In the genomic region with DNA sequence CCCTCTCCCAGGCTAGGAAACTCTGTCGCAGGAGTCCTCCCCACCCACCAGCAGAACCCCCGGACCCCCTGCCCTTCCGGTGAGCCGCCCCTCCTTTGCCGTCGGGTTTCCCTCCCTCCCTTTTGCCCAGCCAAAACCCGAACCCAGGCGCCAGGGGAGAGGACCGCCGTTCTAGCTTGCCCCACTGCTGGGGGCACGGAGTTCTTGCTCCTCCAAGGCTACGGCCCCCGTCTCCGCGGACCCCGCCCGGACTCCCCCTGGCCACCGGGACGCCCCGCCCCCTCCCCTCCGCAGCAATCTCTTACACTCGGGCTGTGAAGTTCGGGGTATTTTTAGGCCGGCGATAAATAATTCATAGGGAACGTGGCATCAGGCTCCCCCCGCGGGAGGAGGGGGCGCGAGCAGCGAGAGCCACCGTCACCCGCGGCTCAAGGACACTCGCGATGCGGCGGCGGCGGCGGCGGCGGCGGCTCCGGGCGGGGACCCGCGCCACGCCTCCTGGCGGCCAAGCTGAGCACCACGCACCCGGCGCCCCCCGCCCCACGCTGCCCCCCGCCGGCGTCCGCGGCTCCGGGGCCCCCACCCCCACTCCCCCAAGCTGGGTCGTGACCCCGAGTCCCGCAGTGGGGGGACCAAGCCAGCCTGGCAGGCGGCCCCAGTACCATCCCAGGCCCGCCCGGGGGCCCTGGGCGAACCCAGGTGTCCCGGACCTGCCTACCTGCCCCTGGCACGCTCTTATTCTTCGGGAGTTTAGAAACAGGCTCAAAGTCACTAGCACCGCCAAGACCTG, we compare ENCODE assay signal across 8 cellular contexts. TPM values are rescaled to one million over a fixed set of nuclear protein-coding genes. Genes with fewer than 3 reads are reported as not detected.
DNase-seq lines count a peak whose midpoint lies in the region; ATAC-seq and TF ChIP-seq lines count a peak whose summit lies in the region.

Gene GRIN2C (minus strand): TSS at position 447 of the 790 bp plus-strand sequence. CDS start 4,793 bp downstream, outside the sequence.

- CTCF ChIA-PET in T-cell (lab: Charles Lee), result interaction anchor here (0.7 to 1.1 kb wide), 3 partner anchors 50 to 114 kb away, joined by 3 to 5 read pairs (median 3); no protein-coding TSS in a partner anchor

- TF ChIP-seq POLR2A in gastrocnemius medialis (IDR thresholded peaks at IDR 0.05), result no peak

- H3K27me3 ChIP-seq in ectodermal cell (ENCODE audit: control insufficient read depth, insufficient read depth, low read length, poor library complexity, severe bottlenecking) (peaks cover 81% of the 10 kb centered on the region), gastrocnemius medialis (peaks cover 45 to 52% (median 52%) of the 10 kb centered on the region in 3 donors)

- TF ChIP-seq CTCF in GM13977 (IDR thresholded peaks at IDR 0.05; ENCODE audit: extremely low read depth, insufficient read depth, missing control alignments) (peak; percentile 55), gastrocnemius medialis (IDR thresholded peaks at IDR 0.05 in 4 of 5, conservative IDR thresholded peaks at IDR 0.05 in 1 of 5) (peak in 2 of 5 experiments; percentile 14 to 50)

- ATAC-seq in T-cell (replicated peaks in 1 of 4) (peak; percentile 31 to 52 (median 41)), gastrocnemius medialis (no peak), GM18511 (IDR thresholded peaks at IDR 0.05; ENCODE audit: unreplicated experiment) (no peak)

- peaks cover 45 to 57% of the 10 kb centered on the region in 2 donors for H3K27me3 Mint-ChIP-seq in T-cell

- no peaks in the 10 kb centered on the region for H3K9me3 Mint-ChIP-seq in T-cell

- in situ Hi-C loops in GM13977 (cut with MboI; ENCODE audit: low pct_unique_long_range_greater_than_20kb, low sequenced_read_pairs, unreplicated experiment) (loop anchor here (10.0 kb wide), 1 partner anchor 115 kb away; the partner anchor contains the start of gene NHERF1), gastrocnemius medialis (cut with MboI; ENCODE audit: low sequenced_read_pairs in 4 of 4) (loop anchor here in 3 of 4 donors (10.0 to 25.0 kb wide), 3 partner anchors 65 to 472 kb away; partner anchors contain the start of gene NHERF1 (in 2 of the 3))

- peak within 1 kb of the TSS in 1 of 2 donors; percentile 70 for H3K27ac Mint-ChIP-seq in T-cell

- no peaks in the 10 kb centered on the region for H3K9me3 ChIP-seq in ectodermal cell (ENCODE audit: control insufficient read depth, low read length)
- H3K9me3 ChIP-seq in gastrocnemius medialis, result no peaks in the 10 kb centered on the region

- H3K27ac ChIP-seq in ectodermal cell (ENCODE audit: insufficient read depth, low read depth, low read length, poor library complexity, severe bottlenecking) (no peak within 1 kb of the TSS), gastrocnemius medialis (no peak within 1 kb of the TSS)

- DNase-seq in GM13977 (ENCODE audit: low spot score) (peak; percentile 79), T-cell (peak in 14 of 34 experiments; percentile 7 to 49 (median 32)), gastrocnemius medialis (no peak), islet precursor cell (no peak), NCI-H2107 treated with DMSO at 0.1 percent for 48 hours (lab: John Stamatoyannopoulos, UW; ENCODE audit: unreplicated experiment) (no peak)
- no peak for DNase-seq in activated CD4-positive, CD25-positive, alpha-beta regulatory T cell treated with anti-CD3 and anti-CD28 coated beads, Interleukin-2, amount 50 U/mL, for 72 hours

- intact Hi-C loops in gastrocnemius medialis (cut with DNase I; ENCODE audit: low total_unique reads), result no loop called here

- POLR2A ChIA-PET in T-cell (lab: Charles Lee), result no interaction called here

- peaks cover 14 to 24% (median 17%) of the 10 kb centered on the region in 3 donors for H3K4me1 Mint-ChIP-seq in T-cell

- WGBS in ectodermal cell, 2 experiments, result 5% methylated on average over 69 to 72 of the region's 72 CpGs

- H3K4me1 ChIP-seq in ectodermal cell (ENCODE audit: control insufficient read depth, insufficient read depth, low read length) (peaks cover 17% of the 10 kb centered on the region), gastrocnemius medialis (peaks cover 0 to 22% of the 10 kb centered on the region in 2 donors)

- no peaks in the 10 kb centered on the region for H3K36me3 ChIP-seq in ectodermal cell (ENCODE audit: control insufficient read depth, insufficient read depth, low read length)
- H3K36me3 ChIP-seq in gastrocnemius medialis, result no peaks in the 10 kb centered on the region

- H3K36me3 Mint-ChIP-seq in T-cell, result no peaks in the 10 kb centered on the region

- peak within 1 kb of the TSS; percentile 50 to 65 (median 61) for H3K4me3 Mint-ChIP-seq in T-cell

- H3K4me3 ChIP-seq in ectodermal cell (ENCODE audit: insufficient read depth, low read depth, low read length), result peak within 1 kb of the TSS; percentile 33
- peak within 1 kb of the TSS; percentile 23 to 44 (median 41) for H3K4me3 ChIP-seq in gastrocnemius medialis

RNA-seq across cellular contexts. Expression of gene GRIN2C, which starts in this region (rescaled TPM):
- total RNA-seq in T-cell (not detected), gastrocnemius medialis (1 to 10 TPM in 2 of 4 donors, not detected in 2; 1.2 to 1.5 TPM)
- not detected for polyA plus RNA-seq in ectodermal cell (2013, experiment 1 of 4)
- polyA plus RNA-seq in ectodermal cell (2013, experiment 2 of 4), result 0.14 TPM
- 0.16 TPM for polyA plus RNA-seq in ectodermal cell (2013, experiment 3 of 4)
- polyA plus RNA-seq in ectodermal cell (2013, experiment 4 of 4), result 0.12 TPM

Comparison
In these comparisons a context has a peak if more than half of its experiments do, and no peak if none do; other contexts are left out.
1. Peak in ATAC-seq in T-cell; RNA of the gene not detected or under 1 TPM.